Comparison of ENCODE assay signal across 8 cellular contexts in genomic region chr1:176073524-176074157, GRCh38.
A peak's percentile ranks its signal among the peaks of the same experiment; 100 is the strongest.
DNase-seq lines count a peak whose midpoint lies in the region; ATAC-seq and TF ChIP-seq lines count a peak whose summit lies in the region.

No MANE protein-coding gene starts in this region.

- 49 to 52% methylated on average over 5 of the region's 5 CpGs for WGBS in lung, 2 donors

- H3K4me3 ChIP-seq in SJSA1 = no peak overlapping the region
- H3K4me3 ChIP-seq in lung = no peak overlapping the region

- H3K27me3 ChIP-seq in SJSA1 (replicated peaks) (no peaks in the 10 kb centered on the region), lung (ENCODE audit: control insufficient read depth, insufficient read depth) (no peaks in the 10 kb centered on the region)

- H3K9me3 ChIP-seq in SJSA1 (replicated peaks) = no peaks in the 10 kb centered on the region
- no peaks in the 10 kb centered on the region for H3K9me3 ChIP-seq in lung (ENCODE audit: control insufficient read depth in 2 of 2, insufficient read depth in 1 of 2, low read length in 1 of 2)

- H3K4me1 ChIP-seq in SJSA1 (replicated peaks) (no peaks in the 10 kb centered on the region), lung (ENCODE audit: control insufficient read depth in 2 of 2, insufficient read depth in 2 of 2, low read length in 2 of 2) (no peaks in the 10 kb centered on the region)

- TF ChIP-seq CTCF in lung (IDR thresholded peaks at IDR 0.05; ENCODE audit: control extremely low read depth, extremely low read depth) = peak; percentile 49

- H3K36me3 ChIP-seq in SJSA1 (peaks cover 3% of the 10 kb centered on the region; the same call in 1 of the 2 replicates), lung (ENCODE audit: control insufficient read depth in 2 of 2, insufficient read depth in 2 of 2, low read length in 2 of 2) (peaks cover 0 to 5% of the 10 kb centered on the region in 2 donors)

- H3K27ac ChIP-seq in SJSA1 (no peak overlapping the region), lung (ENCODE audit: low read depth in 1 of 2, low read length in 1 of 2) (no peak overlapping the region)

- ATAC-seq in GM21390 (IDR thresholded peaks at IDR 0.05; ENCODE audit: unreplicated experiment) (peak; percentile 60), lung (ENCODE audit: insufficient read depth, low FRiP score) (no peak), GM19467 (IDR thresholded peaks at IDR 0.05; ENCODE audit: unreplicated experiment) (no peak)

- DNase-seq in DMS 273 treated with DMSO at 0.1 percent for 48 hours (lab: John Stamatoyannopoulos, UW) (peak; percentile 16), NAMALWA (ENCODE audit: low spot score) (peak; percentile 90), SJSA1 (ENCODE audit: low read depth in 1 of 2, low spot score in 2 of 2) (peak; percentile 51), lung (ENCODE audit: low spot score) (no peak), HK-2 (ENCODE audit: unreplicated experiment) (no peak)
- DNase-seq in effector CD4-positive, alpha-beta T cell = peak; percentile 28

Comparison
In these comparisons a context has a peak if more than half of its experiments do, and no peak if none do; other contexts are left out.
1. DNase-seq: peak in DMS 273 treated with DMSO at 0.1 percent for 48 hours (single experiment), NAMALWA (single experiment), SJSA1 (2 of 2) and effector CD4-positive, alpha-beta T cell (single experiment); none in lung (single experiment) and HK-2 (single experiment).